1 cellular context compared by ENCODE assay signal in the genomic region with DNA sequence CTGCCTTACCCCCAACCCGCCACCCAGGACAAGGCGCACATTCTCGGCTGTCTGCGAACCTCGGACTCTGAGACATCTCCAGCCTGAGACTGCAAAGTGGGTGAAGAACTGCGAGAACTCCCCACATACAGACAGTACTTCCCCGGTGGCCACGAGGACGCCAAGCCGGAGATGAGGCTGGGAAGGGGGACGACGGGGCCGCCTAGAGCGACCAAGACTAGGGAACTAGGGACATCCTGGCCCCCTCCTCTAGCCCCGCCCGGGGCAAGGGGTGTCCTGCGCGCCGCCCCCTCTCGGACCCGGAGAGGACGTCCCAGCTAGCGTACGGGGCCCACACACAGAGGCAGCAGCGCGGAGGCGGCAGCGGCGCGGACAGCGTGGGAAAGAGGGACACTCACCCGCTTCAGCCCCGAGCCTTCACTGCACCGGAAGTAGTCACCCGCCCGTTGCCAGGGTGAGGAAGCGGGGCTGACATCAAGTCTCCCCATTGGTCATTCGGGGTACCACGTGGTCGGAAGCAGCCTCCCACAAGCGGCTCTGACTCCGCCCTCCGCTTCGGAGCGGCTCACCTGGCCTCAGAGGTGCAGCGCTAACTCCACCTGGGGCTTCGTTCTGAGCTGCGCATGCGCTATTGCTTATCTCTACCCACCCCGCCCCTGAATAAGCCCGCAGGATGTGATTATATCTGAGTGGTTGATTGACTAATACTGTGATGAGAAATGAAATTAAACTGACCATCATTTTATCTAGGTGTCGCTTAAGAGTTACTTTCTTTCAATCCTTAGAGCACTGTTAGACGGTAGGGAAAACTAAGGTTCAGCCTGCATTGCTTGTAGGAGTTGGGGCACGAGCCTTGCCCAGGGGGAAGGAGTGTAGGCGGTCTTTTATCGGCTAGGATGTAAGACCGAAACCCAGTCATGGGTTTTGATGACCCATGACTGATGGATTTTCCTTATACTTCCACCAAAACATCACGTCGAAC.
TF ChIP-seq lines count a peak whose summit lies in the region.

A gene with protein sequence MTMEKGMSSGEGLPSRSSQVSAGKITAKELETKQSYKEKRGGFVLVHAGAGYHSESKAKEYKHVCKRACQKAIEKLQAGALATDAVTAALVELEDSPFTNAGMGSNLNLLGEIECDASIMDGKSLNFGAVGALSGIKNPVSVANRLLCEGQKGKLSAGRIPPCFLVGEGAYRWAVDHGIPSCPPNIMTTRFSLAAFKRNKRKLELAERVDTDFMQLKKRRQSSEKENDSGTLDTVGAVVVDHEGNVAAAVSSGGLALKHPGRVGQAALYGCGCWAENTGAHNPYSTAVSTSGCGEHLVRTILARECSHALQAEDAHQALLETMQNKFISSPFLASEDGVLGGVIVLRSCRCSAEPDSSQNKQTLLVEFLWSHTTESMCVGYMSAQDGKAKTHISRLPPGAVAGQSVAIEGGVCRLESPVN (minus strand): TSS at position 437 of the 982 bp plus-strand sequence. CDS start 8,854 bp downstream, outside the sequence.

TF ChIP-seq in HEK293, 187 proteins besides CTCF, POLR2A, EP300 and RAD21 (continued from another document):
- TF ChIP-seq, protein P1, sequence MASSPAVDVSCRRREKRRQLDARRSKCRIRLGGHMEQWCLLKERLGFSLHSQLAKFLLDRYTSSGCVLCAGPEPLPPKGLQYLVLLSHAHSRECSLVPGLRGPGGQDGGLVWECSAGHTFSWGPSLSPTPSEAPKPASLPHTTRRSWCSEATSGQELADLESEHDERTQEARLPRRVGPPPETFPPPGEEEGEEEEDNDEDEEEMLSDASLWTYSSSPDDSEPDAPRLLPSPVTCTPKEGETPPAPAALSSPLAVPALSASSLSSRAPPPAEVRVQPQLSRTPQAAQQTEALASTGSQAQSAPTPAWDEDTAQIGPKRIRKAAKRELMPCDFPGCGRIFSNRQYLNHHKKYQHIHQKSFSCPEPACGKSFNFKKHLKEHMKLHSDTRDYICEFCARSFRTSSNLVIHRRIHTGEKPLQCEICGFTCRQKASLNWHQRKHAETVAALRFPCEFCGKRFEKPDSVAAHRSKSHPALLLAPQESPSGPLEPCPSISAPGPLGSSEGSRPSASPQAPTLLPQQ (tag by site-specific recombination; IDR thresholded peaks at IDR 0.05), result peak; percentile 93
- TF ChIP-seq, protein P2, sequence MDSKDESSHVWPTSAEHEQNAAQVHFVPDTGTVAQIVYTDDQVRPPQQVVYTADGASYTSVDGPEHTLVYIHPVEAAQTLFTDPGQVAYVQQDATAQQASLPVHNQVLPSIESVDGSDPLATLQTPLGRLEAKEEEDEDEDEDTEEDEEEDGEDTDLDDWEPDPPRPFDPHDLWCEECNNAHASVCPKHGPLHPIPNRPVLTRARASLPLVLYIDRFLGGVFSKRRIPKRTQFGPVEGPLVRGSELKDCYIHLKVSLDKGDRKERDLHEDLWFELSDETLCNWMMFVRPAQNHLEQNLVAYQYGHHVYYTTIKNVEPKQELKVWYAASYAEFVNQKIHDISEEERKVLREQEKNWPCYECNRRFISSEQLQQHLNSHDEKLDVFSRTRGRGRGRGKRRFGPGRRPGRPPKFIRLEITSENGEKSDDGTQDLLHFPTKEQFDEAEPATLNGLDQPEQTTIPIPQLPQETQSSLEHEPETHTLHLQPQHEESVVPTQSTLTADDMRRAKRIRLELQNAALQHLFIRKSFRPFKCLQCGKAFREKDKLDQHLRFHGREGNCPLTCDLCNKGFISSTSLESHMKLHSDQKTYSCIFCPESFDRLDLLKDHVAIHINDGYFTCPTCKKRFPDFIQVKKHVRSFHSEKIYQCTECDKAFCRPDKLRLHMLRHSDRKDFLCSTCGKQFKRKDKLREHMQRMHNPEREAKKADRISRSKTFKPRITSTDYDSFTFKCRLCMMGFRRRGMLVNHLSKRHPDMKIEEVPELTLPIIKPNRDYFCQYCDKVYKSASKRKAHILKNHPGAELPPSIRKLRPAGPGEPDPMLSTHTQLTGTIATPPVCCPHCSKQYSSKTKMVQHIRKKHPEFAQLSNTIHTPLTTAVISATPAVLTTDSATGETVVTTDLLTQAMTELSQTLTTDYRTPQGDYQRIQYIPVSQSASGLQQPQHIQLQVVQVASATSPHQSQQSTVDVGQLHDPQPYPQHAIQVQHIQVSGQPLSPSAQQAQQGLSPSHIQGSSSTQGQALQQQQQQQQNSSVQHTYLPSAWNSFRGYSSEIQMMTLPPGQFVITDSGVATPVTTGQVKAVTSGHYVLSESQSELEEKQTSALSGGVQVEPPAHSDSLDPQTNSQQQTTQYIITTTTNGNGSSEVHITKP (tag by site-specific recombination; IDR thresholded peaks at IDR 0.05), result peak; percentile 61
- no peak for TF ChIP-seq ZNF354C (tag by site-specific recombination; IDR thresholded peaks at IDR 0.05; ENCODE audit: borderline replicate concordance, low read depth)
- TF ChIP-seq, protein P3, sequence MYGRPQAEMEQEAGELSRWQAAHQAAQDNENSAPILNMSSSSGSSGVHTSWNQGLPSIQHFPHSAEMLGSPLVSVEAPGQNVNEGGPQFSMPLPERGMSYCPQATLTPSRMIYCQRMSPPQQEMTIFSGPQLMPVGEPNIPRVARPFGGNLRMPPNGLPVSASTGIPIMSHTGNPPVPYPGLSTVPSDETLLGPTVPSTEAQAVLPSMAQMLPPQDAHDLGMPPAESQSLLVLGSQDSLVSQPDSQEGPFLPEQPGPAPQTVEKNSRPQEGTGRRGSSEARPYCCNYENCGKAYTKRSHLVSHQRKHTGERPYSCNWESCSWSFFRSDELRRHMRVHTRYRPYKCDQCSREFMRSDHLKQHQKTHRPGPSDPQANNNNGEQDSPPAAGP (tag by site-specific recombination; IDR thresholded peaks at IDR 0.05), result no peak
- TF ChIP-seq ZNF670 (tag by site-specific recombination; IDR thresholded peaks at IDR 0.05; ENCODE audit: low read depth), result no peak
- peak; percentile 77; the same call in 1 of the 2 replicates for TF ChIP-seq GLIS2 (tag by site-specific recombination; IDR thresholded peaks at IDR 0.05)
- TF ChIP-seq SETDB1 (IDR thresholded peaks at IDR 0.05; ENCODE audit: insufficient read length, low read length), result no peak
- no peak for TF ChIP-seq HOXC10 (CRISPR knock-in tag; IDR thresholded peaks at IDR 0.05)
- 0 out of 2 replicates have a peak, but pooled peaks have one; percentile 34 for TF ChIP-seq ZNF394 (tag by site-specific recombination; IDR thresholded peaks at IDR 0.05; ENCODE audit: borderline replicate concordance)
- peak; percentile 77; the same call in 1 of the 2 replicates for TF ChIP-seq ZFP69B (tag by site-specific recombination; IDR thresholded peaks at IDR 0.05)
- TF ChIP-seq EGR2 (tag by site-specific recombination; IDR thresholded peaks at IDR 0.05; ENCODE audit: low read depth), result peak; percentile 73
- peak; percentile 89 for TF ChIP-seq SP2 (tag by site-specific recombination; IDR thresholded peaks at IDR 0.05)
- 0 out of 2 replicates have a peak, but pooled peaks have one; percentile 14 for TF ChIP-seq ZNF366 (tag by site-specific recombination; conservative IDR thresholded peaks at IDR 0.05)
- TF ChIP-seq ZEB2 (tag by site-specific recombination; IDR thresholded peaks at IDR 0.05), result peak; percentile 91
- peak; percentile 58 for TF ChIP-seq SP3 (tag by site-specific recombination; IDR thresholded peaks at IDR 0.05)
- no peak for TF ChIP-seq ZBTB21 (tag by site-specific recombination; IDR thresholded peaks at IDR 0.05)
- TF ChIP-seq, protein P4, sequence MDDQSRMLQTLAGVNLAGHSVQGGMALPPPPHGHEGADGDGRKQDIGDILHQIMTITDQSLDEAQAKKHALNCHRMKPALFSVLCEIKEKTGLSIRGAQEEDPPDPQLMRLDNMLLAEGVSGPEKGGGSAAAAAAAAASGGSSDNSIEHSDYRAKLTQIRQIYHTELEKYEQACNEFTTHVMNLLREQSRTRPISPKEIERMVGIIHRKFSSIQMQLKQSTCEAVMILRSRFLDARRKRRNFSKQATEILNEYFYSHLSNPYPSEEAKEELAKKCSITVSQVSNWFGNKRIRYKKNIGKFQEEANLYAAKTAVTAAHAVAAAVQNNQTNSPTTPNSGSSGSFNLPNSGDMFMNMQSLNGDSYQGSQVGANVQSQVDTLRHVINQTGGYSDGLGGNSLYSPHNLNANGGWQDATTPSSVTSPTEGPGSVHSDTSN (CRISPR knock-in tag; IDR thresholded peaks at IDR 0.05), result 0 out of 2 replicates have a peak, but pooled peaks have one; percentile 40
- TF ChIP-seq, protein P5, sequence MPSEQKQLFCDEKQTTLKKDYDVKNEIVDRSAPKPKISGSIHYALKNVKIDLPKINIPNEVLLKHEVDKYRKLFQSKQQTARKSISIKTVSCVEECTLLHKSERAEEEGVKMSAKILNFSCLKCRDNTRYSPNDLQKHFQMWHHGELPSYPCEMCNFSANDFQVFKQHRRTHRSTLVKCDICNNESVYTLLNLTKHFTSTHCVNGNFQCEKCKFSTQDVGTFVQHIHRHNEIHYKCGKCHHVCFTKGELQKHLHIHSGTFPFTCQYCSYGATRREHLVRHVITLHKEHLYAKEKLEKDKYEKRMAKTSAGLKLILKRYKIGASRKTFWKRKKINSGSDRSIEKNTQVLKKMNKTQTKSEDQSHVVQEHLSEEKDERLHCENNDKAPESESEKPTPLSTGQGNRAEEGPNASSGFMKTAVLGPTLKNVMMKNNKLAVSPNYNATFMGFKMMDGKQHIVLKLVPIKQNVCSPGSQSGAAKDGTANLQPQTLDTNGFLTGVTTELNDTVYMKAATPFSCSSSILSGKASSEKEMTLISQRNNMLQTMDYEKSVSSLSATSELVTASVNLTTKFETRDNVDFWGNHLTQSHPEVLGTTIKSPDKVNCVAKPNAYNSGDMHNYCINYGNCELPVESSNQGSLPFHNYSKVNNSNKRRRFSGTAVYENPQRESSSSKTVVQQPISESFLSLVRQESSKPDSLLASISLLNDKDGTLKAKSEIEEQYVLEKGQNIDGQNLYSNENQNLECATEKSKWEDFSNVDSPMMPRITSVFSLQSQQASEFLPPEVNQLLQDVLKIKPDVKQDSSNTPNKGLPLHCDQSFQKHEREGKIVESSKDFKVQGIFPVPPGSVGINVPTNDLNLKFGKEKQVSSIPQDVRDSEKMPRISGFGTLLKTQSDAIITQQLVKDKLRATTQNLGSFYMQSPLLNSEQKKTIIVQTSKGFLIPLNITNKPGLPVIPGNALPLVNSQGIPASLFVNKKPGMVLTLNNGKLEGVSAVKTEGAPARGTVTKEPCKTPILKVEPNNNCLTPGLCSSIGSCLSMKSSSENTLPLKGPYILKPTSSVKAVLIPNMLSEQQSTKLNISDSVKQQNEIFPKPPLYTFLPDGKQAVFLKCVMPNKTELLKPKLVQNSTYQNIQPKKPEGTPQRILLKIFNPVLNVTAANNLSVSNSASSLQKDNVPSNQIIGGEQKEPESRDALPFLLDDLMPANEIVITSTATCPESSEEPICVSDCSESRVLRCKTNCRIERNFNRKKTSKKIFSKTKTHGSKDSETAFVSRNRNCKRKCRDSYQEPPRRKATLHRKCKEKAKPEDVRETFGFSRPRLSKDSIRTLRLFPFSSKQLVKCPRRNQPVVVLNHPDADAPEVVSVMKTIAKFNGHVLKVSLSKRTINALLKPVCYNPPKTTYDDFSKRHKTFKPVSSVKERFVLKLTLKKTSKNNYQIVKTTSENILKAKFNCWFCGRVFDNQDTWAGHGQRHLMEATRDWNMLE (tag by site-specific recombination; conservative IDR thresholded peaks at IDR 0.05; ENCODE audit: low read depth), result peak; percentile 62
- no peak for TF ChIP-seq KLF9 (tag by site-specific recombination; IDR thresholded peaks at IDR 0.05; ENCODE audit: low read depth)
- peak; percentile 45; the same call in 1 of the 2 replicates for TF ChIP-seq ZXDB (tag by site-specific recombination; IDR thresholded peaks at IDR 0.05)
- TF ChIP-seq ZFHX2 (tag by site-specific recombination; conservative IDR thresholded peaks at IDR 0.05), result peak; percentile 91
- TF ChIP-seq KLF16 (tag by site-specific recombination; IDR thresholded peaks at IDR 0.05), result no peak
- no peak for TF ChIP-seq ZNF112 (tag by site-specific recombination; IDR thresholded peaks at IDR 0.05)
- TF ChIP-seq KLF7 (tag by site-specific recombination; IDR thresholded peaks at IDR 0.05; ENCODE audit: borderline replicate concordance), result no peak
- TF ChIP-seq GLIS1 (tag by site-specific recombination; IDR thresholded peaks at IDR 0.05), result 0 out of 2 replicates have a peak, but pooled peaks have one; percentile 5
- TF ChIP-seq ZNF341 (tag by site-specific recombination; IDR thresholded peaks at IDR 0.05; ENCODE audit: low read depth), result peak; percentile 15; the same call in 1 of the 2 replicates
- TF ChIP-seq ZNF423 (tag by site-specific recombination; IDR thresholded peaks at IDR 0.05), result no peak
- TF ChIP-seq ZNF571 (tag by site-specific recombination; IDR thresholded peaks at IDR 0.05), result no peak
